In the genomic region with DNA sequence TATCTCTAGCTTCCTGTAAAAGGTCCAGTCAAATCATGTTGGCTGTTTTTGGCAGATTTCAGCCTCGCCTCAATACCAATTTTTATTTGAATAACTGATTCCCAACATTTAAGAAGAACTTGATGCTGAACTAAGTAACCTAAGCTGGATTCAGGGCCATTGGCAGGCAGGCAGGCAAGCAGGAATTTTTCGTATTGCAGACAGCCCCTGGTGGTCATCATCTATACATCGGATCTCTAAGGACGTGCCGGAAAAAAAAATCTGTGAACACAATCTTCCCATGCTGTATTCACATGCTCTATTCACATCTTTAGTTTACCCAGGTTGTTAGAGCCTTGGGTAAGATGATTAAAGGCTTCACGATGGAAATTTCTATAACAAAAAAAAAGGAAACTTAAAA, we compare ENCODE assay signal across 1 cellular context.
TF ChIP-seq lines count a peak whose summit lies in the region.

No MANE protein-coding gene starts in this region.

TF ChIP-seq in endothelial cell of umbilical vein, 7 proteins besides CTCF, POLR2A, EP300 and RAD21 (continued from another document):
- TF ChIP-seq FOS (IDR thresholded peaks at IDR 0.05; ENCODE audit: borderline replicate concordance, insufficient read depth, low read length), result no peak
- no peak for TF ChIP-seq EZH2 (IDR thresholded peaks at IDR 0.05; ENCODE audit: borderline replicate concordance, low read depth, low read length, severe bottlenecking)
- no peak for TF ChIP-seq JUN (IDR thresholded peaks at IDR 0.05; ENCODE audit: borderline replicate concordance, insufficient read depth, insufficient read length, low read depth)
- no peak for TF ChIP-seq GATA2 (IDR thresholded peaks at IDR 0.05; ENCODE audit: insufficient read depth, insufficient read length, low read depth, low read length)
